Comparison of ENCODE assay signal across 1 cellular context in the genomic region with DNA sequence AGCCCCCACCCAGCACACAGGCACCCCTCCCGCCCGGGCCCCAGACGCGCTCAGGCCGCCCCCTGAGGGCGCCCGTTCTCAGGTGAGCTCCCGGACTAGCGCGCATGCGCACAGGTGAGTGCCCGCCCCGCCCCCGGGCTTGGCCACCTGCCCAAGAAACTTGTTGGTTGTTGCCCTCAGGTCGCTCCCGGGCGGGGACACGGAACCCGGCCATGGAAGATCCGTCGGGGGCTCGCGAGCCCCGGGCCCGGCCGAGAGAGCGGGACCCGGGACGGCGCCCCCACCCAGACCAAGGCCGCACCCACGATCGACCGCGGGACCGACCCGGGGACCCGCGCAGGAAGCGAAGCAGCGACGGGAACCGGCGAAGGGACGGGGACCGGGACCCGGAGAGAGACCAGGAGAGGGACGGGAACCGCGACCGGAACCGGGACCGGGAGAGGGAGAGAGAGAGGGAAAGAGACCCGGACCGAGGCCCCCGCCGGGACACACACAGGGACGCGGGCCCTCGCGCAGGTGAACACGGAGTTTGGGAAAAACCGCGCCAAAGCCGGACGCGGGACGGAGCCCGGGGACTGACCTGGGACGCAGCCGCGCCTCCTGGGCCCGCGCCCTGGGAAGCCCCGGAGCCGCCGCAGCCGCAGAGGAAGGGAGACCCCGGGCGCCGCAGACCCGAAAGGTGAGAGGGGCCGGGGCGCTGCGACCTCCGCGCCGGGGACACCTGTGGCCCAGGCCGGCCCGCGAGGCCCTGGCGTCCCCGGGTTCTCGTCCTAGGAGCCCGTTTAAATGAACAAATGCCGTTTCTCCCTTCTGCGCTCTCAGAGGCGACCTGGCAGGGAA.
TF ChIP-seq lines count a peak whose summit lies in the region.

A gene with protein sequence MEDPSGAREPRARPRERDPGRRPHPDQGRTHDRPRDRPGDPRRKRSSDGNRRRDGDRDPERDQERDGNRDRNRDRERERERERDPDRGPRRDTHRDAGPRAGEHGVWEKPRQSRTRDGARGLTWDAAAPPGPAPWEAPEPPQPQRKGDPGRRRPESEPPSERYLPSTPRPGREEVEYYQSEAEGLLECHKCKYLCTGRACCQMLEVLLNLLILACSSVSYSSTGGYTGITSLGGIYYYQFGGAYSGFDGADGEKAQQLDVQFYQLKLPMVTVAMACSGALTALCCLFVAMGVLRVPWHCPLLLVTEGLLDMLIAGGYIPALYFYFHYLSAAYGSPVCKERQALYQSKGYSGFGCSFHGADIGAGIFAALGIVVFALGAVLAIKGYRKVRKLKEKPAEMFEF (plus strand): TSS at position 167 of the 840 bp plus-strand sequence. CDS start 46 bp downstream, at position 213.

TF ChIP-seq in K562, 482 proteins besides CTCF, POLR2A, EP300 and RAD21 (continued from another document):
- TF ChIP-seq, protein P1, sequence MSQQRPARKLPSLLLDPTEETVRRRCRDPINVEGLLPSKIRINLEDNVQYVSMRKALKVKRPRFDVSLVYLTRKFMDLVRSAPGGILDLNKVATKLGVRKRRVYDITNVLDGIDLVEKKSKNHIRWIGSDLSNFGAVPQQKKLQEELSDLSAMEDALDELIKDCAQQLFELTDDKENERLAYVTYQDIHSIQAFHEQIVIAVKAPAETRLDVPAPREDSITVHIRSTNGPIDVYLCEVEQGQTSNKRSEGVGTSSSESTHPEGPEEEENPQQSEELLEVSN (IDR thresholded peaks at IDR 0.05; ENCODE audit: borderline replicate concordance in 1 of 2, extremely low read depth in 1 of 2, insufficient read depth in 1 of 2, insufficient read length in 1 of 2, low read depth in 1 of 2, low read length in 1 of 2, poor library complexity in 1 of 2, severe bottlenecking in 1 of 2) = peak in 1 of 2 experiments; percentile 27
TF ChIP-seq in K562: peak in this region for 5.
